ENCODE assay signal across 28 cellular contexts in genomic region chr3:43675593-43675992, GRCh38.
"Had no signal": no experiment of that assay in that cellular context is flagged by ENCODE, and none has a peak within 500 bp of the region (broad histone marks: within the 10 kb centered on the region; RNA-seq: fewer than 3 reads in every experiment).

No MANE protein-coding gene starts in this region.

- H3K36me3 ChIP-seq: colonic mucosa, esophagus muscularis mucosa, esophagus squamous epithelium, gastrocnemius medialis, gastroesophageal sphincter, heart left ventricle, heart right ventricle had no signal

- H3K27me3 ChIP-seq: colonic mucosa, dorsolateral prefrontal cortex, esophagus muscularis mucosa, esophagus squamous epithelium, gastrocnemius medialis, gastroesophageal sphincter, heart left ventricle, heart right ventricle had no signal

- H3K4me3 ChIP-seq: colonic mucosa, coronary artery, dorsolateral prefrontal cortex, esophagus muscularis mucosa, esophagus squamous epithelium, gastrocnemius medialis, gastroesophageal sphincter, heart left ventricle, heart right ventricle had no signal

- DNase-seq: colonic mucosa; cortex of kidney; dermis blood vessel endothelial cell; dorsolateral prefrontal cortex; effector CD4-positive, alpha-beta T cell; effector CD8-positive, alpha-beta T cell; effector memory CD4-positive, alpha-beta T cell; effector memory CD8-positive, alpha-beta T cell; endodermal cell; erythroblast; esophagus squamous epithelium; foreskin fibroblast; foreskin keratinocyte; foreskin melanocyte; gastrocnemius medialis; glutamatergic neuron; head of caudate nucleus; heart left ventricle; heart right ventricle had no signal

- H3K27ac ChIP-seq: colonic mucosa, coronary artery, dorsolateral prefrontal cortex, epithelial cell of prostate, esophagus muscularis mucosa, esophagus squamous epithelium, foreskin keratinocyte, gastrocnemius medialis, gastroesophageal sphincter, heart left ventricle, heart right ventricle had no signal

- ATAC-seq: effector memory CD8-positive, alpha-beta T cell; esophagus mucosa; foreskin keratinocyte; gastrocnemius medialis; gastroesophageal sphincter; heart left ventricle; heart right ventricle had no signal

- H3K4me1 ChIP-seq: colonic mucosa, esophagus muscularis mucosa, esophagus squamous epithelium, foreskin keratinocyte, gastrocnemius medialis, gastroesophageal sphincter, heart left ventricle, heart right ventricle had no signal

- FAIRE-seq: colon, endometrium, endothelial cell of umbilical vein, frontal cortex had no signal

- H3K9me3 ChIP-seq: colonic mucosa, gastrocnemius medialis had no signal
